ENCODE assay signal across 1 cellular context in the genomic region with DNA sequence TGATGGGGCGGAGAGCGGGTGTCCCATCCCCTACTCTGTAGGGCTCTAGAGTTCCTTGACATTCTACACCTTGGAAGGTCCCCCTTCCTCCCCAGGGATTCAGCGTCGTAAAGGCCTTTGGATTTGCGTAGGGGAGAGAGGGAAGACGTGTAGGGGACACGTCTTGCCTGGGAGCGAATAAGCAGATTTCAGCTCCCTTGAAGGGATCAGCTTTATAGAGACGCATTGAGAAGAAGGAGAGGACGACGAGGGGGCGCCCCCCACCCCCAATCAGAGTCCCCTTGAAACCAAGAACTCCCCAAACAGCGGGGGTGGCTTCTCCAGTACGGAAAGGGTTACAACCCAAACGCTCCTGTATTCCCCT.
A peak's percentile ranks its signal among the peaks of the same experiment; 100 is the strongest.
TF ChIP-seq lines count a peak whose summit lies in the region.

No MANE protein-coding gene starts in this region.

TF ChIP-seq in HepG2, 621 proteins besides CTCF, POLR2A, EP300 and RAD21:
- no peak for TF ChIP-seq ZNF101 (CRISPR knock-in tag; IDR thresholded peaks at IDR 0.05; ENCODE audit: borderline replicate concordance, low read depth)
- TF ChIP-seq BORCS8-MEF2B (CRISPR knock-in tag; IDR thresholded peaks at IDR 0.05): 0 out of 2 replicates have a peak, but pooled peaks have one; percentile 21
- TF ChIP-seq, protein P1, sequence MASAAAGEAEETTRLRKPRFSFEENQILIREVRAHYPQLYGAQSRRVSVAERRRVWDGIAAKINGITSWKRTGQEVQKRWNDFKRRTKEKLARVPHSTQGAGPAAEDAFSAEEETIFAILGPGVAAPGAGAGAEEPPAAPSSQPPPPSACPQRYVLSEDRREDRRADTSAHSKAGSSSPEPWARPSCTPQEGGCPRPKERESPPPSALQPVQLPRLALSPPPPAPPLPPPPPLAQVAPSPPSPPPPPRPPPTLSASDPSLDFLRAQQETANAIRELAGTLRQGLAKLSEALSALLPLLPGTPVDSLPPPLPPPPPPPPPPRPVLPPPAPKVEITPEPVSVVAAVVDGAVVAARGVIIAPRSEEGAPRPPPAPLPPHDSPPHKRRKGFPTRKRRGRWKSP (CRISPR knock-in tag; IDR thresholded peaks at IDR 0.05): 0 out of 2 replicates have a peak, but pooled peaks have one; percentile 6
